Comparison of ENCODE assay signal across 19 cellular contexts in the genomic region with DNA sequence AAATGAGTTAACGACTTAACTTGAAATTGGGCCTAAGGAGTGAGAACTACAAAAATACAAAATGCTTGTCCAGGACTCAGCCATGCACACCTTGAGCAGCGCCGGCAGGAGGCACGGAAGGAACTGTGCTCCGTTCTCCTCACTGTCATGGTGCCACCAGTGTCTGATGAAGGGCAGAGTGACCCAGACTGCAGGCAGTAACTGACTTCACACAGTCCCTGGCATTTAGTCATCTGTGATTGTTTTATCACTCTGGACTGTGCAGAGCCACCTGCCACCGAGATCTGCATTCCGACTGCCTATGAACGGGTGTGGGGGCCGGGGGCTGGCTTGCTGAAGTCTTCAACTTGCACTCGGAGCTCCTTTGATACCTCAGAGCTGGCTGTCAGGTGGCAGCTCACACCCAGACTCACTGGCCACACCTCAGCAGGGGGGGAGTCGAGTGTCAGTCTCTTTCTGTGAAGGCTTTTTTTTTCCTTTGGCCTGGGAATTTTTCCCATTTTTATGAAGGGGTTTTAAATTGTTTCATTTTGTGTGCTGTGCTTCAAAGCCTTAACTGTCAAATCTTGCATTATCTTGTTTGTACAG. TPM values are rescaled to one million over a fixed set of nuclear protein-coding genes. Genes with fewer than 3 reads are reported as not detected.
DNase-seq lines count a peak whose midpoint lies in the region; ATAC-seq and TF ChIP-seq lines count a peak whose summit lies in the region.
"Had no signal": no experiment of that assay in that cellular context is flagged by ENCODE, and none has a peak within 500 bp of the region (broad histone marks: within the 10 kb centered on the region; RNA-seq: fewer than 3 reads in every experiment).

No MANE protein-coding gene starts in this region.

- H3K4me3 ChIP-seq in left ventricle myocardium inferior: no peak overlapping the region
- H3K4me3 ChIP-seq in osteoblast (ENCODE audit: insufficient read depth, low read length): no peak overlapping the region
- H3K4me3 ChIP-seq: colonic mucosa, K562, transverse colon had no signal

- no peaks in the 10 kb centered on the region for H3K79me2 ChIP-seq in osteoblast (ENCODE audit: insufficient read depth, low read length)

- H3K27me3 Mint-ChIP-seq in activated T-helper 1 cell treated with anti-CD3 and anti-CD28 coated beads, Interleukin-12 subunit alpha, Interleukin-12 subunit beta, Interleukin-2, Interleukin-4 antibody, amounts not matched to agents 30 ng/mL and 10 ng/mL and 1 ng/mL, durations not matched to agents 14 hours and 24 hours and 36 hours (ENCODE audit: insufficient read depth): no peaks in the 10 kb centered on the region

- DNase-seq in NCI-H2107 treated with DMSO at 0.1 percent for 48 hours (lab: John Stamatoyannopoulos, UW; ENCODE audit: unreplicated experiment): peak; percentile 27
- DNase-seq in NCI-H2107 (lab: John Stamatoyannopoulos, UW): no peak
- peak; percentile 8 for DNase-seq in NCI-H526 treated with DMSO at 0.1 percent for 48 hours (lab: John Stamatoyannopoulos, UW)
- DNase-seq in left ventricle myocardium inferior: no peak
- DNase-seq in osteoblast (ENCODE audit: insufficient read length, low spot score, missing footprints): peak; percentile 27
- DNase-seq in activated CD4-positive, CD25-positive, alpha-beta regulatory T cell treated with anti-CD3 and anti-CD28 coated beads, Interleukin-2, amount 50 U/mL, for 72 hours: no peak
- DNase-seq in activated T-helper 1 cell treated with anti-CD3 and anti-CD28 coated beads, Interleukin-12 subunit alpha, Interleukin-12 subunit beta, Interleukin-2, Interleukin-4 antibody, amounts not matched to agents 30 ng/mL and 10 ng/mL and 1 ng/mL, durations not matched to agents 14 hours and 24 hours and 36 hours (ENCODE audit: low spot score): no peak
- DNase-seq: 8988T; activated CD4-positive, alpha-beta T cell treated with anti-CD3 and anti-CD28 coated beads, Interleukin-2, amount 50 U/mL, for 4 hours; activated gamma-delta T cell treated with Interleukin-2 at 50 U/mL for 16 hours; colonic mucosa; foreskin keratinocyte; GOT3; NCI-H2171; stimulated activated naive CD4-positive, alpha-beta T cell; transverse colon had no signal

- no peaks in the 10 kb centered on the region for H3K27me3 ChIP-seq in left ventricle myocardium inferior (ENCODE audit: low read depth)
- no peaks in the 10 kb centered on the region for H3K27me3 ChIP-seq in osteoblast (ENCODE audit: insufficient read depth, low read length)
- H3K27me3 ChIP-seq: colonic mucosa, foreskin keratinocyte, transverse colon had no signal

- peak overlapping the region; percentile 56 for H3K27ac ChIP-seq in left ventricle myocardium inferior (replicated peaks)
- H3K27ac ChIP-seq in osteoblast (ENCODE audit: low read depth, low read length): no peak overlapping the region
- H3K27ac ChIP-seq: colonic mucosa, foreskin keratinocyte, RWPE1, transverse colon had no signal

- H3K4me2 ChIP-seq in osteoblast (ENCODE audit: insufficient read depth, low read length): no peak overlapping the region

- peaks cover 43% of the 10 kb centered on the region for H3K36me3 Mint-ChIP-seq in activated T-helper 1 cell treated with anti-CD3 and anti-CD28 coated beads, Interleukin-12 subunit alpha, Interleukin-12 subunit beta, Interleukin-2, Interleukin-4 antibody, amounts not matched to agents 30 ng/mL and 10 ng/mL and 1 ng/mL, durations not matched to agents 14 hours and 24 hours and 36 hours (ENCODE audit: low read depth)

- H3K9me3 Mint-ChIP-seq in activated T-helper 1 cell treated with anti-CD3 and anti-CD28 coated beads, Interleukin-12 subunit alpha, Interleukin-12 subunit beta, Interleukin-2, Interleukin-4 antibody, amounts not matched to agents 30 ng/mL and 10 ng/mL and 1 ng/mL, durations not matched to agents 14 hours and 24 hours and 36 hours: no peaks in the 10 kb centered on the region

- H3K36me3 ChIP-seq in left ventricle myocardium inferior: peaks cover 58% of the 10 kb centered on the region
- H3K36me3 ChIP-seq in osteoblast (ENCODE audit: insufficient read depth, low read length): peaks cover 45% of the 10 kb centered on the region

- H3K4me1 Mint-ChIP-seq in activated T-helper 1 cell treated with anti-CD3 and anti-CD28 coated beads, Interleukin-12 subunit alpha, Interleukin-12 subunit beta, Interleukin-2, Interleukin-4 antibody, amounts not matched to agents 30 ng/mL and 10 ng/mL and 1 ng/mL, durations not matched to agents 14 hours and 24 hours and 36 hours (ENCODE audit: low read depth): peaks cover 14% of the 10 kb centered on the region

- H4K20me1 ChIP-seq in osteoblast (ENCODE audit: insufficient read depth, low read length): peaks cover 11% of the 10 kb centered on the region

- no peak overlapping the region for H3K4me3 Mint-ChIP-seq in activated T-helper 1 cell treated with anti-CD3 and anti-CD28 coated beads, Interleukin-12 subunit alpha, Interleukin-12 subunit beta, Interleukin-2, Interleukin-4 antibody, amounts not matched to agents 30 ng/mL and 10 ng/mL and 1 ng/mL, durations not matched to agents 14 hours and 24 hours and 36 hours

- H3K27ac Mint-ChIP-seq in activated T-helper 1 cell treated with anti-CD3 and anti-CD28 coated beads, Interleukin-12 subunit alpha, Interleukin-12 subunit beta, Interleukin-2, Interleukin-4 antibody, amounts not matched to agents 30 ng/mL and 10 ng/mL and 1 ng/mL, durations not matched to agents 14 hours and 24 hours and 36 hours: no peak overlapping the region

- H3K9me3 ChIP-seq in left ventricle myocardium inferior (replicated peaks): no peaks in the 10 kb centered on the region
- H3K9me3 ChIP-seq in osteoblast (ENCODE audit: low read depth, low read length): no peaks in the 10 kb centered on the region
- H3K9me3 ChIP-seq: colonic mucosa, transverse colon had no signal

- intact Hi-C loops in left ventricle myocardium inferior (cut with micrococcal nuclease): no loop called here
- intact Hi-C loops in activated T-helper 1 cell treated with anti-CD3 and anti-CD28 coated beads, Interleukin-12 subunit alpha, Interleukin-12 subunit beta, Interleukin-2, Interleukin-4 antibody, amounts not matched to agents 30 ng/mL and 10 ng/mL and 1 ng/mL, durations not matched to agents 14 hours and 24 hours and 36 hours (cut with micrococcal nuclease): no loop called here

- H2AFZ ChIP-seq in osteoblast (ENCODE audit: low read length): no peak overlapping the region

- no peak for ATAC-seq in GM21723 (IDR thresholded peaks at IDR 0.05; ENCODE audit: unreplicated experiment)
- ATAC-seq: foreskin keratinocyte had no signal

- H3K4me1 ChIP-seq in left ventricle myocardium inferior: peaks cover 31% of the 10 kb centered on the region
- no peaks in the 10 kb centered on the region for H3K4me1 ChIP-seq in osteoblast (ENCODE audit: insufficient read depth, low read length)
- H3K4me1 ChIP-seq: colonic mucosa, transverse colon had no signal

- TF ChIP-seq CTCF in left ventricle myocardium inferior (IDR thresholded peaks at IDR 0.05; ENCODE audit: borderline replicate concordance) (no peak), osteoblast (IDR thresholded peaks at IDR 0.05; ENCODE audit: extremely low read depth, low read depth, low read length) (no peak)

RNA-seq across cellular contexts. Expression of a gene that starts 20.2 kb away (rescaled TPM):
- total RNA-seq in left ventricle myocardium inferior (11.3 TPM), osteoblast (19.5 and 25.9 TPM in 2 replicates)
- 15.6 and 16.9 TPM in 2 replicates for total RNA-seq in activated T-helper 1 cell treated with anti-CD3 and anti-CD28 coated beads, Interleukin-12 subunit alpha, Interleukin-12 subunit beta, Interleukin-2, Interleukin-4 antibody, amounts not matched to agents 30 ng/mL and 10 ng/mL and 1 ng/mL, durations not matched to agents 14 hours and 24 hours and 36 hours

Comparison
In these comparisons a context has a peak if more than half of its experiments do, and no peak if none do; other contexts are left out.
1. DNase-seq: peak in NCI-H2107 treated with DMSO at 0.1 percent for 48 hours (single experiment), NCI-H526 treated with DMSO at 0.1 percent for 48 hours (single experiment) and osteoblast (single experiment); none in NCI-H2107 (single experiment), left ventricle myocardium inferior (single experiment), activated CD4-positive, CD25-positive, alpha-beta regulatory T cell treated with anti-CD3 and anti-CD28 coated beads, Interleukin-2, amount 50 U/mL, for 72 hours (single experiment) and activated T-helper 1 cell treated with anti-CD3 and anti-CD28 coated beads, Interleukin-12 subunit alpha, Interleukin-12 subunit beta, Interleukin-2, Interleukin-4 antibody, amounts not matched to agents 30 ng/mL and 10 ng/mL and 1 ng/mL, durations not matched to agents 14 hours and 24 hours and 36 hours (single experiment).